In genomic region chr14:104934380-104934733, GRCh38 we compare ENCODE assay signal across 10 cellular contexts. TPM values are rescaled to one million over a fixed set of nuclear protein-coding genes. Genes with fewer than 3 reads are reported as not detected.
DNase-seq lines count a peak whose midpoint lies in the region; ATAC-seq lines count a peak whose summit lies in the region.
"Had no signal": no experiment of that assay in that cellular context is flagged by ENCODE, and none has a peak within 500 bp of the region (broad histone marks: within the 10 kb centered on the region; RNA-seq: fewer than 3 reads in every experiment).

No MANE protein-coding gene starts in this region.

- DNase-seq in stimulated activated naive CD8-positive, alpha-beta T cell treated with anti-CD3 and anti-CD28 coated beads, Interleukin-15, Interleukin-2, amounts not matched to agents 100 U/mL and 50 U/mL, for 24 hours, result no peak
- no peak for DNase-seq in activated T-helper 1 cell treated with anti-CD3 and anti-CD28 coated beads, Interleukin-12 subunit alpha, Interleukin-12 subunit beta, Interleukin-2, Interleukin-4 antibody, amounts not matched to agents 30 ng/mL and 10 ng/mL and 1 ng/mL, durations not matched to agents 14 hours and 24 hours and 36 hours (ENCODE audit: low spot score)
- DNase-seq in immature natural killer cell (no peak), NCI-H1105 (lab: John Stamatoyannopoulos, UW) (no peak), GOT3 (lab: John Stamatoyannopoulos, UW) (no peak)
- DNase-seq: effector CD8-positive, alpha-beta T cell had no signal

- H3K4me1 Mint-ChIP-seq in stimulated activated naive CD8-positive, alpha-beta T cell treated with anti-CD3 and anti-CD28 coated beads, Interleukin-15, Interleukin-2, amounts not matched to agents 100 ng/mL and 50 ng/mL, for 24 hours (ENCODE audit: low read depth), result peaks cover 5% of the 10 kb centered on the region
- H3K4me1 Mint-ChIP-seq in activated T-helper 1 cell treated with anti-CD3 and anti-CD28 coated beads, Interleukin-12 subunit alpha, Interleukin-12 subunit beta, Interleukin-2, Interleukin-4 antibody, amounts not matched to agents 30 ng/mL and 10 ng/mL and 1 ng/mL, durations not matched to agents 14 hours and 24 hours and 36 hours (ENCODE audit: low read depth), result peaks cover 5% of the 10 kb centered on the region
- H3K4me1 Mint-ChIP-seq in immature natural killer cell, result peaks cover 5 to 10% of the 10 kb centered on the region in 2 donors

- no peaks in the 10 kb centered on the region for H3K36me3 Mint-ChIP-seq in stimulated activated naive CD8-positive, alpha-beta T cell treated with anti-CD3 and anti-CD28 coated beads, Interleukin-15, Interleukin-2, amounts not matched to agents 100 ng/mL and 50 ng/mL, for 24 hours (ENCODE audit: low read depth)
- peaks cover 2% of the 10 kb centered on the region for H3K36me3 Mint-ChIP-seq in activated T-helper 1 cell treated with anti-CD3 and anti-CD28 coated beads, Interleukin-12 subunit alpha, Interleukin-12 subunit beta, Interleukin-2, Interleukin-4 antibody, amounts not matched to agents 30 ng/mL and 10 ng/mL and 1 ng/mL, durations not matched to agents 14 hours and 24 hours and 36 hours (ENCODE audit: low read depth)
- no peaks in the 10 kb centered on the region for H3K36me3 Mint-ChIP-seq in immature natural killer cell

- H3K9me3 Mint-ChIP-seq in stimulated activated naive CD8-positive, alpha-beta T cell treated with anti-CD3 and anti-CD28 coated beads, Interleukin-15, Interleukin-2, amounts not matched to agents 100 ng/mL and 50 ng/mL, for 24 hours, result no peaks in the 10 kb centered on the region
- H3K9me3 Mint-ChIP-seq in activated T-helper 1 cell treated with anti-CD3 and anti-CD28 coated beads, Interleukin-12 subunit alpha, Interleukin-12 subunit beta, Interleukin-2, Interleukin-4 antibody, amounts not matched to agents 30 ng/mL and 10 ng/mL and 1 ng/mL, durations not matched to agents 14 hours and 24 hours and 36 hours, result no peaks in the 10 kb centered on the region
- no peaks in the 10 kb centered on the region for H3K9me3 Mint-ChIP-seq in immature natural killer cell

- intact Hi-C loops in activated T-helper 1 cell treated with anti-CD3 and anti-CD28 coated beads, Interleukin-12 subunit alpha, Interleukin-12 subunit beta, Interleukin-2, Interleukin-4 antibody, amounts not matched to agents 30 ng/mL and 10 ng/mL and 1 ng/mL, durations not matched to agents 14 hours and 24 hours and 36 hours (cut with micrococcal nuclease), result loop anchor here (2.0 to 5.0 kb wide), 2 partner anchors 38 to 43 kb away; partner anchors contain the start of gene AHNAK2

- H3K27ac Mint-ChIP-seq in stimulated activated naive CD8-positive, alpha-beta T cell treated with anti-CD3 and anti-CD28 coated beads, Interleukin-15, Interleukin-2, amounts not matched to agents 100 ng/mL and 50 ng/mL, for 24 hours, result peak overlapping the region; percentile 84
- H3K27ac Mint-ChIP-seq in activated T-helper 1 cell treated with anti-CD3 and anti-CD28 coated beads, Interleukin-12 subunit alpha, Interleukin-12 subunit beta, Interleukin-2, Interleukin-4 antibody, amounts not matched to agents 30 ng/mL and 10 ng/mL and 1 ng/mL, durations not matched to agents 14 hours and 24 hours and 36 hours, result peak overlapping the region; percentile 65
- peak overlapping the region in 4 of 6 donors; percentile 0 to 53 (median 24) for H3K27ac Mint-ChIP-seq in immature natural killer cell

- H3K4me3 Mint-ChIP-seq in stimulated activated naive CD8-positive, alpha-beta T cell treated with anti-CD3 and anti-CD28 coated beads, Interleukin-15, Interleukin-2, amounts not matched to agents 100 ng/mL and 50 ng/mL, for 24 hours, result peak overlapping the region; percentile 63
- H3K4me3 Mint-ChIP-seq in activated T-helper 1 cell treated with anti-CD3 and anti-CD28 coated beads, Interleukin-12 subunit alpha, Interleukin-12 subunit beta, Interleukin-2, Interleukin-4 antibody, amounts not matched to agents 30 ng/mL and 10 ng/mL and 1 ng/mL, durations not matched to agents 14 hours and 24 hours and 36 hours, result peak overlapping the region; percentile 87
- H3K4me3 Mint-ChIP-seq in immature natural killer cell, result peak overlapping the region; percentile 34 to 82 (median 78)

- H3K27me3 Mint-ChIP-seq in stimulated activated naive CD8-positive, alpha-beta T cell treated with anti-CD3 and anti-CD28 coated beads, Interleukin-15, Interleukin-2, amounts not matched to agents 100 ng/mL and 50 ng/mL, for 24 hours, result peaks cover 5% of the 10 kb centered on the region
- peaks cover 7% of the 10 kb centered on the region for H3K27me3 Mint-ChIP-seq in activated T-helper 1 cell treated with anti-CD3 and anti-CD28 coated beads, Interleukin-12 subunit alpha, Interleukin-12 subunit beta, Interleukin-2, Interleukin-4 antibody, amounts not matched to agents 30 ng/mL and 10 ng/mL and 1 ng/mL, durations not matched to agents 14 hours and 24 hours and 36 hours (ENCODE audit: insufficient read depth)
- peaks cover 1 to 4% (median 3%) of the 10 kb centered on the region in 3 donors for H3K27me3 Mint-ChIP-seq in immature natural killer cell (ENCODE audit: low read depth in 3 of 3)

- ATAC-seq in stimulated activated naive CD8-positive, alpha-beta T cell treated with anti-CD3 and anti-CD28 coated beads, Interleukin-15, Interleukin-2, amounts not matched to agents 100 U/mL and 50 U/mL, for 24 hours, result no peak
- ATAC-seq in HG02884 (IDR thresholded peaks at IDR 0.05; ENCODE audit: unreplicated experiment) (no peak), HG02610 (IDR thresholded peaks at IDR 0.05; ENCODE audit: unreplicated experiment) (no peak)
- ATAC-seq: upper lobe of right lung had no signal

RNA-seq across cellular contexts. Expression of gene PLD4, which starts 9.7 kb away (rescaled TPM):
- 0.10 and 0.21 TPM in 2 replicates for total RNA-seq in activated T-helper 1 cell treated with anti-CD3 and anti-CD28 coated beads, Interleukin-12 subunit alpha, Interleukin-12 subunit beta, Interleukin-2, Interleukin-4 antibody, amounts not matched to agents 30 ng/mL and 10 ng/mL and 1 ng/mL, durations not matched to agents 14 hours and 24 hours and 36 hours
- 10 to 100 TPM in 2 of 3 donors, 1 to 10 TPM in 1; 2.3 to 49.3 (median 19.7) TPM for polyA plus RNA-seq in immature natural killer cell

RNA-seq across cellular contexts. Expression of gene AHNAK2, which starts 43.8 kb away (rescaled TPM):
- total RNA-seq in activated T-helper 1 cell treated with anti-CD3 and anti-CD28 coated beads, Interleukin-12 subunit alpha, Interleukin-12 subunit beta, Interleukin-2, Interleukin-4 antibody, amounts not matched to agents 30 ng/mL and 10 ng/mL and 1 ng/mL, durations not matched to agents 14 hours and 24 hours and 36 hours, result 0.02 and 0.05 TPM in 2 replicates
- not detected for polyA plus RNA-seq in immature natural killer cell

RNA-seq across cellular contexts. Expression of gene CLBA1, which starts 51.2 kb away (rescaled TPM):
- 3.1 TPM in 2 replicates for total RNA-seq in activated T-helper 1 cell treated with anti-CD3 and anti-CD28 coated beads, Interleukin-12 subunit alpha, Interleukin-12 subunit beta, Interleukin-2, Interleukin-4 antibody, amounts not matched to agents 30 ng/mL and 10 ng/mL and 1 ng/mL, durations not matched to agents 14 hours and 24 hours and 36 hours
- polyA plus RNA-seq in immature natural killer cell, result under 1 TPM in 2 of 3 donors, not detected in 1; 0.37 to 0.57 TPM

Comparison
In these comparisons a context has a peak if more than half of its experiments do, and no peak if none do; other contexts are left out.
1. H3K27ac Mint-ChIP-seq: peak in every context shown above with its lines; median percentile 84 in stimulated activated naive CD8-positive, alpha-beta T cell treated with anti-CD3 and anti-CD28 coated beads, Interleukin-15, Interleukin-2, amounts not matched to agents 100 ng/mL and 50 ng/mL, for 24 hours; 65 in activated T-helper 1 cell treated with anti-CD3 and anti-CD28 coated beads, Interleukin-12 subunit alpha, Interleukin-12 subunit beta, Interleukin-2, Interleukin-4 antibody, amounts not matched to agents 30 ng/mL and 10 ng/mL and 1 ng/mL, durations not matched to agents 14 hours and 24 hours and 36 hours; 24 in immature natural killer cell.